16 cellular contexts compared by ENCODE assay signal in the genomic region with DNA sequence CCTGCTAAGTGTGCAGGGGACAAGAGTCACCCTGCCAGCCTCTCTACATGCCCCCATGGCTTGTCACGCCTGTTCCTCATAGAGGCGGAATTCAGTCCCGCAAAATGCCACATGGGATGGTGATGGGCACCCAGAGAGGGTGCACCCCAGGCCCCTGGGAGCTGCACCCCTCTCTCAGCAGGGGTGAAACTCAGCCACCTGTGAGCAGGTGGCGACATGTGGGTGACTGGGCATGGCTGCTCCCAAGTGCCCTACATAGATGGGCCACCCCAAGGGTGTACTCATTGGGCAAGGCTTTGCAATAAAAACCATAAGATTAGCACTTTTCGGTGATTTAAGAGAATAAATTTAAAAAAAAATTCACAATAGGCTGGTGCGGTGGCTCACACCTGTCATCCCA.
"Had no signal": no experiment of that assay in that cellular context is flagged by ENCODE, and none has a peak within 500 bp of the region (broad histone marks: within the 10 kb centered on the region; RNA-seq: fewer than 3 reads in every experiment).

No MANE protein-coding gene starts in this region.

- H3K27me3 ChIP-seq: neural progenitor cell, ovary, thyroid gland had no signal

- H3K4me2 ChIP-seq: neural progenitor cell had no signal

- H3K9ac ChIP-seq: neural progenitor cell had no signal

- FAIRE-seq: frontal cortex, urothelium cell line had no signal

- H3K4me3 Mint-ChIP-seq: activated naive CD8-positive, alpha-beta T cell treated with anti-CD3 and anti-CD28 coated beads for 36 hours; activated T-cell treated with anti-CD3 and anti-CD28 coated beads, Interleukin-2, amount 50 U/mL, for 72 hours; effector memory CD8-positive, alpha-beta T cell; neural progenitor cell; stimulated activated memory B cell treated with anti-CD40 and anti-IgM and Interleukin-4, amounts not matched to agents 10 μg/mL and 1 μg/mL and 100 μg/mL, for 72 hours had no signal

- H3K9me3 Mint-ChIP-seq: activated naive CD8-positive, alpha-beta T cell treated with anti-CD3 and anti-CD28 coated beads for 36 hours; activated T-cell treated with anti-CD3 and anti-CD28 coated beads, Interleukin-2, amount 50 U/mL, for 72 hours; effector memory CD8-positive, alpha-beta T cell; neural progenitor cell; stimulated activated memory B cell treated with anti-CD40 and anti-IgM and Interleukin-4, amounts not matched to agents 10 μg/mL and 1 μg/mL and 100 μg/mL, for 72 hours had no signal

- H3K4me3 ChIP-seq: heart right ventricle, lung, neural progenitor cell, ovary, thyroid gland had no signal

- H3K27me3 Mint-ChIP-seq: activated naive CD8-positive, alpha-beta T cell treated with anti-CD3 and anti-CD28 coated beads for 36 hours; effector memory CD8-positive, alpha-beta T cell; stimulated activated memory B cell treated with anti-CD40 and anti-IgM and Interleukin-4, amounts not matched to agents 10 μg/mL and 1 μg/mL and 100 μg/mL, for 72 hours had no signal

- DNase-seq: activated CD4-positive, alpha-beta T cell treated with anti-CD3 and anti-CD28 coated beads for 4 hours; activated naive CD8-positive, alpha-beta T cell treated with anti-CD3 and anti-CD28 coated beads for 36 hours; activated T-cell treated with anti-CD3 and anti-CD28 coated beads, Interleukin-2, amount 50 U/mL, for 72 hours; dermis blood vessel endothelial cell; effector memory CD8-positive, alpha-beta T cell; heart right ventricle; midbrain; ovary; thyroid gland had no signal

- H3K27ac ChIP-seq: epithelial cell of prostate, heart right ventricle, neural progenitor cell, ovary, thyroid gland, VCaP had no signal

- H3K36me3 ChIP-seq: neural progenitor cell, ovary, thyroid gland had no signal

- H3K27ac Mint-ChIP-seq: activated naive CD8-positive, alpha-beta T cell treated with anti-CD3 and anti-CD28 coated beads for 36 hours; activated T-cell treated with anti-CD3 and anti-CD28 coated beads, Interleukin-2, amount 50 U/mL, for 72 hours; neural progenitor cell; stimulated activated memory B cell treated with anti-CD40 and anti-IgM and Interleukin-4, amounts not matched to agents 10 μg/mL and 1 μg/mL and 100 μg/mL, for 72 hours had no signal

- ATAC-seq: activated T-cell treated with anti-CD3 and anti-CD28 coated beads, Interleukin-2, amount 50 U/mL, for 72 hours; effector memory CD8-positive, alpha-beta T cell; heart right ventricle; stimulated activated memory B cell treated with anti-CD40 and anti-IgM and Interleukin-4, amounts not matched to agents 10 μg/mL and 1 μg/mL and 100 μg/mL, for 72 hours had no signal

- H3K9me3 ChIP-seq: heart right ventricle, ovary, thyroid gland had no signal

- H2AFZ ChIP-seq: neural progenitor cell had no signal
